In genomic region chr18:1573732-1574131, GRCh38 we compare ENCODE assay signal across 19 cellular contexts.
A peak's percentile ranks its signal among the peaks of the same experiment; 100 is the strongest.
DNase-seq lines count a peak whose midpoint lies in the region; ATAC-seq and TF ChIP-seq lines count a peak whose summit lies in the region.
"Had no signal": no experiment of that assay in that cellular context is flagged by ENCODE, and none has a peak within 500 bp of the region (broad histone marks: within the 10 kb centered on the region; RNA-seq: fewer than 3 reads in every experiment).

No MANE protein-coding gene starts in this region.

- H3K27me3 Mint-ChIP-seq in GM23338 (ENCODE audit: insufficient read depth, low read depth, poor library complexity) (no peaks in the 10 kb centered on the region), progenitor cell of endocrine pancreas (no peaks in the 10 kb centered on the region)

- no peaks in the 10 kb centered on the region for H3K36me3 ChIP-seq in GM23338 (ENCODE audit: insufficient read depth)

- no peaks in the 10 kb centered on the region for H4K20me1 ChIP-seq in GM23338 (replicated peaks; ENCODE audit: insufficient read depth)

- no peak overlapping the region for H3K4me2 ChIP-seq in GM23338
- H3K4me2 ChIP-seq: A549 had no signal

- H3K4me3 Mint-ChIP-seq in GM23338: no peak overlapping the region
- no peak overlapping the region for H3K4me3 Mint-ChIP-seq in progenitor cell of endocrine pancreas (ENCODE audit: low read depth)
- H3K4me3 Mint-ChIP-seq: CD4-positive, alpha-beta memory T cell; H9 had no signal

- H3K27me3 ChIP-seq in GM23338 (ENCODE audit: insufficient read depth): no peaks in the 10 kb centered on the region

- no peak overlapping the region for H3K4me3 ChIP-seq in GM23338
- no peak overlapping the region for H3K4me3 ChIP-seq in cardiac fibroblast (replicated peaks in 1 of 2; ENCODE audit: low read depth in 2 of 2, low read length in 2 of 2)
- no peak overlapping the region for H3K4me3 ChIP-seq in fibroblast of the aortic adventitia (ENCODE audit: low read depth, low read length)
- H3K4me3 ChIP-seq: A549, GM23248 had no signal

- H3F3A ChIP-seq in GM23338 (replicated peaks; ENCODE audit: low read depth): no peaks in the 10 kb centered on the region

- H3K9me3 Mint-ChIP-seq in GM23338 (no peaks in the 10 kb centered on the region), progenitor cell of endocrine pancreas (ENCODE audit: low read depth) (no peaks in the 10 kb centered on the region)
- H3K9me3 Mint-ChIP-seq: CD4-positive, alpha-beta memory T cell; H9 had no signal

- peak overlapping the region; percentile 28; the same call in 1 of the 2 replicates for H2AFZ ChIP-seq in GM23338
- H2AFZ ChIP-seq: GM23248 had no signal

- H3K4me1 Mint-ChIP-seq in GM23338 (peaks cover 5% of the 10 kb centered on the region; the same call in 2 of the 3 replicates), progenitor cell of endocrine pancreas (ENCODE audit: low read depth) (peaks cover 11% of the 10 kb centered on the region)
- H3K4me1 Mint-ChIP-seq: CD4-positive, alpha-beta memory T cell had no signal

- 0 out of 2 replicates have a peak, but pooled peaks cover 4% of the 10 kb centered on the region for H3K4me1 ChIP-seq in GM23338 (ENCODE audit: insufficient read depth)
- H3K4me1 ChIP-seq: A549 had no signal

- no peak for ATAC-seq in GM23338
- ATAC-seq: A549, HCT116 had no signal

- H3K27ac Mint-ChIP-seq in GM23338 (no peak overlapping the region), progenitor cell of endocrine pancreas (peak overlapping the region; percentile 71)
- H3K27ac Mint-ChIP-seq: CD4-positive, alpha-beta memory T cell; H9 had no signal

- no peak for TF ChIP-seq CTCF in GM23338 (conservative IDR thresholded peaks at IDR 0.05; ENCODE audit: low read depth in 2 of 2)
- TF ChIP-seq CTCF in cardiac fibroblast (IDR thresholded peaks at IDR 0.05; ENCODE audit: low read depth, low read length): no peak
- no peak for TF ChIP-seq CTCF in fibroblast of the aortic adventitia (IDR thresholded peaks at IDR 0.05; ENCODE audit: insufficient read depth, low read length)
- TF ChIP-seq CTCF in progenitor cell of endocrine pancreas (IDR thresholded peaks at IDR 0.05; ENCODE audit: unreplicated experiment): no peak

- H3K79me2 ChIP-seq in GM23338 (replicated peaks; ENCODE audit: insufficient read depth): no peaks in the 10 kb centered on the region

- no peak for DNase-seq in GM23338 (ENCODE audit: low spot score)
- peak; percentile 36 to 45 for DNase-seq in cardiac fibroblast (ENCODE audit: low read depth in 2 of 2)
- peak; percentile 78 for DNase-seq in fibroblast of the aortic adventitia (ENCODE audit: low read depth)
- DNase-seq in progenitor cell of endocrine pancreas (ENCODE audit: low spot score, unreplicated experiment): no peak
- no peak for DNase-seq in globus pallidus (ENCODE audit: low spot score)
- DNase-seq in HuH-7 (ENCODE audit: low spot score): no peak
- no peak for DNase-seq in stimulated activated CD4-positive, alpha-beta T cell treated with anti-CD3 and anti-CD28 coated beads, Interleukin-1b, Interleukin-23, amount 100 ng/mL, for 48 hours
- DNase-seq: 8988T; ACHN; C1 segment of cervical spinal cord; Calu3; CD4-positive, alpha-beta memory T cell; COR-L47; DMS153; DND-41; GM23248; H9 had no signal

- H3K9me2 ChIP-seq in GM23338 (ENCODE audit: insufficient read depth): no peaks in the 10 kb centered on the region

- H3K36me3 Mint-ChIP-seq in GM23338 (ENCODE audit: low read depth): no peaks in the 10 kb centered on the region
- H3K36me3 Mint-ChIP-seq in progenitor cell of endocrine pancreas (ENCODE audit: insufficient read depth): no peaks in the 10 kb centered on the region
- H3K36me3 Mint-ChIP-seq: CD4-positive, alpha-beta memory T cell had no signal

- H3K27ac ChIP-seq in GM23338 (ENCODE audit: low read depth): no peak overlapping the region
- H3K27ac ChIP-seq: A549, GM23248 had no signal

TF ChIP-seq in GM23338, 12 proteins besides CTCF, POLR2A, EP300 and RAD21 (continues in another document):
- TF ChIP-seq CREB1 (CRISPR knock-in tag; IDR thresholded peaks at IDR 0.05; ENCODE audit: low read depth): no peak
- TF ChIP-seq ETS1 (IDR thresholded peaks at IDR 0.05): no peak
- TF ChIP-seq NANOG (IDR thresholded peaks at IDR 0.05; ENCODE audit: borderline replicate concordance): no peak
- no peak for TF ChIP-seq ZNF331 (CRISPR knock-in tag; IDR thresholded peaks at IDR 0.05; ENCODE audit: low read depth)
- no peak for TF ChIP-seq ZNF114 (CRISPR knock-in tag; IDR thresholded peaks at IDR 0.05)
- TF ChIP-seq EZH2 (IDR thresholded peaks at IDR 0.05; ENCODE audit: low read depth, unreplicated experiment): no peak
- no peak for TF ChIP-seq JUNB (IDR thresholded peaks at IDR 0.05; ENCODE audit: unreplicated experiment)
- TF ChIP-seq, protein P1, sequence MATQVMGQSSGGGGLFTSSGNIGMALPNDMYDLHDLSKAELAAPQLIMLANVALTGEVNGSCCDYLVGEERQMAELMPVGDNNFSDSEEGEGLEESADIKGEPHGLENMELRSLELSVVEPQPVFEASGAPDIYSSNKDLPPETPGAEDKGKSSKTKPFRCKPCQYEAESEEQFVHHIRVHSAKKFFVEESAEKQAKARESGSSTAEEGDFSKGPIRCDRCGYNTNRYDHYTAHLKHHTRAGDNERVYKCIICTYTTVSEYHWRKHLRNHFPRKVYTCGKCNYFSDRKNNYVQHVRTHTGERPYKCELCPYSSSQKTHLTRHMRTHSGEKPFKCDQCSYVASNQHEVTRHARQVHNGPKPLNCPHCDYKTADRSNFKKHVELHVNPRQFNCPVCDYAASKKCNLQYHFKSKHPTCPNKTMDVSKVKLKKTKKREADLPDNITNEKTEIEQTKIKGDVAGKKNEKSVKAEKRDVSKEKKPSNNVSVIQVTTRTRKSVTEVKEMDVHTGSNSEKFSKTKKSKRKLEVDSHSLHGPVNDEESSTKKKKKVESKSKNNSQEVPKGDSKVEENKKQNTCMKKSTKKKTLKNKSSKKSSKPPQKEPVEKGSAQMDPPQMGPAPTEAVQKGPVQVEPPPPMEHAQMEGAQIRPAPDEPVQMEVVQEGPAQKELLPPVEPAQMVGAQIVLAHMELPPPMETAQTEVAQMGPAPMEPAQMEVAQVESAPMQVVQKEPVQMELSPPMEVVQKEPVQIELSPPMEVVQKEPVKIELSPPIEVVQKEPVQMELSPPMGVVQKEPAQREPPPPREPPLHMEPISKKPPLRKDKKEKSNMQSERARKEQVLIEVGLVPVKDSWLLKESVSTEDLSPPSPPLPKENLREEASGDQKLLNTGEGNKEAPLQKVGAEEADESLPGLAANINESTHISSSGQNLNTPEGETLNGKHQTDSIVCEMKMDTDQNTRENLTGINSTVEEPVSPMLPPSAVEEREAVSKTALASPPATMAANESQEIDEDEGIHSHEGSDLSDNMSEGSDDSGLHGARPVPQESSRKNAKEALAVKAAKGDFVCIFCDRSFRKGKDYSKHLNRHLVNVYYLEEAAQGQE (IDR thresholded peaks at IDR 0.05; ENCODE audit: unreplicated experiment): no peak
- TF ChIP-seq EZH2phosphoT487 (IDR thresholded peaks at IDR 0.05; ENCODE audit: unreplicated experiment): no peak
- no peak for TF ChIP-seq POLR2AphosphoS5 (IDR thresholded peaks at IDR 0.05; ENCODE audit: low read depth)
- TF ChIP-seq STAT1 (IDR thresholded peaks at IDR 0.05; ENCODE audit: unreplicated experiment): no peak

Comparison
In these comparisons a context has a peak if more than half of its experiments do, and no peak if none do; other contexts are left out.
1. DNase-seq: peak in cardiac fibroblast (2 of 2) and fibroblast of the aortic adventitia (single experiment); none in GM23338 (single experiment), progenitor cell of endocrine pancreas (single experiment), globus pallidus (single experiment), HuH-7 (single experiment) and stimulated activated CD4-positive, alpha-beta T cell treated with anti-CD3 and anti-CD28 coated beads, Interleukin-1b, Interleukin-23, amount 100 ng/mL, for 48 hours (single experiment).